26 cellular contexts compared by ENCODE assay signal in the genomic region with DNA sequence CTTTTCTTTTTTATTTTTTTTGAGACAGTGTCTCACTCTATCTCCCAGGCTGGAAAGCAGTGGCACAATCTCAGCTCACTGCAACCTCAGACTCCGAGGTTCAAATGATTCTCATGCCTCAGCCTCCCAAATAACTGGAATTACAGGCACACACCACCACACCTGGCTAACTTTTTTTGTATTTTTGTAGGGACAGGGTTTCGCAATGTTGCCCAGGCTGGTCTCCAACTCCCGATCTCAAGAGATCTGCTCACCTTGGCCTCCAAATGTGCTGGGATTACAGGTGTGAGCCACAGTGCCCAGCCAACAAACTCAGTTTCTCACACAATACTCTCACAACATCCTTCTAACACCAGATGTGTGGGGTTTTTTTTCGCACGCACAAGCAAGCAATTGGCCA. TPM values are rescaled to one million over a fixed set of nuclear protein-coding genes. Genes with fewer than 3 reads are reported as not detected.
DNase-seq lines count a peak whose midpoint lies in the region; ATAC-seq, FAIRE-seq and TF ChIP-seq lines count a peak whose summit lies in the region.
"Had no signal": no experiment of that assay in that cellular context is flagged by ENCODE, and none has a peak within 500 bp of the region (broad histone marks: within the 10 kb centered on the region; RNA-seq: fewer than 3 reads in every experiment).

No MANE protein-coding gene starts in this region.

- no peak overlapping the region for H3K4me3 Mint-ChIP-seq in natural killer cell
- H3K4me3 Mint-ChIP-seq in natural killer cell treated with Interleukin-12 subunit alpha and Interleukin-12 subunit beta and Interleukin-15 and Interleukin-18, amount 100 ng/mL, for 72 hours, result no peak overlapping the region
- no peak overlapping the region for H3K4me3 Mint-ChIP-seq in WTC11
- H3K4me3 Mint-ChIP-seq in progenitor cell of endocrine pancreas (ENCODE audit: low read depth), result no peak overlapping the region
- H3K4me3 Mint-ChIP-seq: GM23338, IgD-negative memory B cell had no signal

- FAIRE-seq in H1 (lab: Jason Lieb, UNC), result no peak
- FAIRE-seq: GM12878, HTR-8/SVneo had no signal

- TF ChIP-seq EP300 in H1 (IDR thresholded peaks at IDR 0.05; ENCODE audit: borderline replicate concordance in 1 of 2, low read depth in 2 of 2, low read length in 2 of 2), result no peak

- CTCF ChIA-PET in WTC11 (lab: Charles Lee), result no interaction called here
- CTCF ChIA-PET in H1 (lab: Charles Lee; ENCODE audit: partially characterized antibody), result interaction anchor here (0.6 to 1.8 kb wide), 2 partner anchors 58 to 603 kb away, joined by 3 to 4 read pairs; no protein-coding TSS in a partner anchor

- H3K4me1 ChIP-seq in H1 (replicated peaks in 1 of 4; ENCODE audit: control insufficient read depth in 3 of 4, insufficient read depth in 4 of 4, low read length in 3 of 4) (no peaks in the 10 kb centered on the region), trophoblast cell (ENCODE audit: control insufficient read depth in 1 of 2, insufficient read depth in 2 of 2, low read length in 2 of 2) (no peaks in the 10 kb centered on the region)
- H3K4me1 ChIP-seq: BLaER1, Caco-2 had no signal

- no peak overlapping the region for H2BK120ac ChIP-seq in H1 (replicated peaks; ENCODE audit: low read depth, low read length)
- no peak overlapping the region for H2BK120ac ChIP-seq in trophoblast cell (ENCODE audit: insufficient read depth, low read length, poor library complexity)

- H2BK15ac ChIP-seq in H1 (ENCODE audit: low read length), result no peak overlapping the region

- H4K8ac ChIP-seq in H1 (ENCODE audit: extremely low read depth, insufficient read depth, low read length) (no peak overlapping the region), trophoblast cell (ENCODE audit: low read depth, low read length) (no peak overlapping the region)

- no peak overlapping the region for H4K91ac ChIP-seq in H1 (replicated peaks; ENCODE audit: insufficient read length, low read length)
- H4K91ac ChIP-seq in trophoblast cell (ENCODE audit: low read depth, low read length), result no peak overlapping the region

- no peak overlapping the region for H3K9ac ChIP-seq in H1 (replicated peaks in 1 of 4; ENCODE audit: extremely low read depth in 1 of 4, low read depth in 3 of 4, low read length in 3 of 4)
- H3K9ac ChIP-seq in trophoblast cell (ENCODE audit: low read length), result no peak overlapping the region
- H3K9ac ChIP-seq: BLaER1 had no signal

- H4K12ac ChIP-seq in trophoblast cell (ENCODE audit: low read depth, low read length), result no peak overlapping the region

- H2BK5ac ChIP-seq in H1 (ENCODE audit: low read depth, low read length) (peak overlapping the region; percentile 18; the same call in 1 of the 2 replicates), trophoblast cell (ENCODE audit: low read depth, low read length, poor library complexity) (no peak overlapping the region)

- no peak overlapping the region for H3K56ac ChIP-seq in H1 (replicated peaks; ENCODE audit: insufficient read length, low read depth, low read length)

- H3K27me3 ChIP-seq in H1 (replicated peaks in 1 of 4; ENCODE audit: control insufficient read depth in 3 of 4, extremely low read depth in 1 of 4, insufficient read depth in 3 of 4, low read length in 3 of 4) (no peaks in the 10 kb centered on the region), trophoblast cell (ENCODE audit: insufficient read depth, low read length) (no peaks in the 10 kb centered on the region)
- H3K27me3 ChIP-seq: BLaER1 had no signal

- intact Hi-C loops in natural killer cell (cut with micrococcal nuclease), result no loop called here

- H3K36me3 ChIP-seq in H1 (ENCODE audit: control insufficient read depth in 2 of 4, insufficient read depth in 4 of 4, low read length in 3 of 4) (peaks cover 0 to 9% (median 0%) of the 10 kb centered on the region in 4 experiments; a peak in 3 of 8 replicates), trophoblast cell (ENCODE audit: control insufficient read depth in 1 of 2, insufficient read depth in 2 of 2, low read length in 2 of 2) (peaks cover 8 to 15% of the 10 kb centered on the region in 2 experiments)

- TF ChIP-seq RAD21 in H1 (IDR thresholded peaks at IDR 0.05 in 1 of 2, conservative IDR thresholded peaks at IDR 0.05 in 1 of 2; ENCODE audit: low read depth in 2 of 2, low read length in 2 of 2), result no peak

- H3K79me2 ChIP-seq in H1 (ENCODE audit: control insufficient read depth in 1 of 2, insufficient read depth in 2 of 2, low read length in 2 of 2) (peaks cover 20 to 76% of the 10 kb centered on the region in 2 experiments), trophoblast cell (ENCODE audit: control insufficient read depth, insufficient read depth, low read length, poor library complexity) (peaks cover 23% of the 10 kb centered on the region)

- WGBS in H1 (ENCODE audit: extremely low coverage in 1 of 2, insufficient coverage in 1 of 2, insufficient read length in 1 of 2, insufficient replicate concordance in 2 of 2, low coverage in 1 of 2, low lambda C conversion rate in 2 of 2, missing lambda C conversion rate in 1 of 2), 2 experiments, result 93% methylated on average over 5 of the region's 5 CpGs; no CpG with 5 or more reads in 1 of the 2 experiments
- WGBS in trophoblast cell (ENCODE audit: extremely low coverage, insufficient coverage, insufficient read length), result no CpG with 5 or more reads among the region's 5 CpGs

- H3K4me1 Mint-ChIP-seq in natural killer cell (peaks cover 28 to 46% of the 10 kb centered on the region in 2 donors), WTC11 (no peaks in the 10 kb centered on the region), progenitor cell of endocrine pancreas (ENCODE audit: low read depth) (no peaks in the 10 kb centered on the region)
- peaks cover 21 to 29% of the 10 kb centered on the region in 2 donors for H3K4me1 Mint-ChIP-seq in natural killer cell treated with Interleukin-12 subunit alpha and Interleukin-12 subunit beta and Interleukin-15 and Interleukin-18, amount 100 ng/mL, for 72 hours (ENCODE audit: low read depth in 2 of 2)
- H3K4me1 Mint-ChIP-seq: GM23338 had no signal

- H3K27me3 Mint-ChIP-seq in natural killer cell (ENCODE audit: low read depth in 2 of 2) (no peaks in the 10 kb centered on the region), WTC11 (ENCODE audit: low read depth) (no peaks in the 10 kb centered on the region), progenitor cell of endocrine pancreas (no peaks in the 10 kb centered on the region)
- no peaks in the 10 kb centered on the region for H3K27me3 Mint-ChIP-seq in natural killer cell treated with Interleukin-12 subunit alpha and Interleukin-12 subunit beta and Interleukin-15 and Interleukin-18, amount 100 ng/mL, for 72 hours
- H3K27me3 Mint-ChIP-seq: CD4-positive, alpha-beta memory T cell; IgD-negative memory B cell had no signal

- TF ChIP-seq POLR2A in H1 (IDR thresholded peaks at IDR 0.05; ENCODE audit: control extremely low read depth in 1 of 2, low read depth in 2 of 2, low read length in 2 of 2), result no peak

- peak overlapping the region; percentile 45 to 64 for H3K27ac Mint-ChIP-seq in natural killer cell
- no peak overlapping the region for H3K27ac Mint-ChIP-seq in natural killer cell treated with Interleukin-12 subunit alpha and Interleukin-12 subunit beta and Interleukin-15 and Interleukin-18, amount 100 ng/mL, for 72 hours
- peak overlapping the region; percentile 65; the same call in 1 of the 2 replicates for H3K27ac Mint-ChIP-seq in WTC11
- no peak overlapping the region for H3K27ac Mint-ChIP-seq in progenitor cell of endocrine pancreas
- H3K27ac Mint-ChIP-seq: GM23338, IgD-negative memory B cell had no signal

- H3K18ac ChIP-seq in H1 (ENCODE audit: extremely low read depth, low read length) (no peak overlapping the region), trophoblast cell (ENCODE audit: low read length) (no peak overlapping the region)

- no peak for TF ChIP-seq CTCF in natural killer cell (IDR thresholded peaks at IDR 0.05)
- TF ChIP-seq CTCF in WTC11 (IDR thresholded peaks at IDR 0.05), result no peak
- TF ChIP-seq CTCF in H1 (IDR thresholded peaks at IDR 0.05; ENCODE audit: control extremely low read depth in 1 of 3, insufficient read depth in 1 of 3, low read depth in 1 of 3, low read length in 3 of 3), result no peak
- no peak for TF ChIP-seq CTCF in progenitor cell of endocrine pancreas (IDR thresholded peaks at IDR 0.05; ENCODE audit: unreplicated experiment)

- peak in 1 of 3 donors; percentile 52 for ATAC-seq in natural killer cell
- no peak for ATAC-seq in natural killer cell treated with Interleukin-12 subunit alpha and Interleukin-12 subunit beta and Interleukin-15 and Interleukin-18, amount 100 ng/mL, for 72 hours
- ATAC-seq in WTC11, result no peak
- ATAC-seq in GM21367 (IDR thresholded peaks at IDR 0.05; ENCODE audit: unreplicated experiment), result no peak
- ATAC-seq: GM12878, GM23338 had no signal

- H2AFZ ChIP-seq in H1 (ENCODE audit: low read length) (no peak overlapping the region), trophoblast cell (ENCODE audit: insufficient read depth, low read length, poor library complexity) (no peak overlapping the region)
- H2AFZ ChIP-seq: GM23338 had no signal

- H2BK12ac ChIP-seq in H1 (ENCODE audit: low read depth, low read length) (no peak overlapping the region), trophoblast cell (ENCODE audit: low read length) (no peak overlapping the region)

- H2BK20ac ChIP-seq in H1 (ENCODE audit: low read length), result no peak overlapping the region

- H3K23ac ChIP-seq in H1 (ENCODE audit: insufficient read length), result no peak overlapping the region
- H3K23ac ChIP-seq in trophoblast cell (ENCODE audit: low read length), result no peak overlapping the region

- no peaks in the 10 kb centered on the region for H3K36me3 Mint-ChIP-seq in natural killer cell
- H3K36me3 Mint-ChIP-seq in natural killer cell treated with Interleukin-12 subunit alpha and Interleukin-12 subunit beta and Interleukin-15 and Interleukin-18, amount 100 ng/mL, for 72 hours, result no peaks in the 10 kb centered on the region
- peaks cover 12% of the 10 kb centered on the region for H3K36me3 Mint-ChIP-seq in WTC11
- H3K36me3 Mint-ChIP-seq in progenitor cell of endocrine pancreas (ENCODE audit: insufficient read depth), result peaks cover 7% of the 10 kb centered on the region

- H4K20me1 ChIP-seq in H1 (replicated peaks in 1 of 2; ENCODE audit: control insufficient read depth in 1 of 2, insufficient read depth in 2 of 2, low read length in 2 of 2), result peaks cover 4 to 18% of the 10 kb centered on the region in 2 experiments

- no peak overlapping the region for H3K4me3 ChIP-seq in H1 (ENCODE audit: extremely low read depth in 1 of 4, insufficient read depth in 2 of 4, low read depth in 3 of 4, low read length in 4 of 4)
- H3K4me3 ChIP-seq in trophoblast cell (ENCODE audit: low read depth, low read length), result no peak overlapping the region
- H3K4me3 ChIP-seq: BLaER1, GM12878, GM23338 had no signal

- H3K79me1 ChIP-seq in H1 (ENCODE audit: low read depth, low read length) (peaks cover 15% of the 10 kb centered on the region), trophoblast cell (ENCODE audit: low read length) (no peaks in the 10 kb centered on the region)

- H3K27ac ChIP-seq in H1 (ENCODE audit: low read depth, low read length) (no peak overlapping the region), trophoblast cell (ENCODE audit: low read depth, low read length) (no peak overlapping the region)
- H3K27ac ChIP-seq: BLaER1 had no signal

- H4K5ac ChIP-seq in H1 (ENCODE audit: insufficient read length, low read depth, low read length), result no peak overlapping the region

- H3K4me2 ChIP-seq in H1 (ENCODE audit: insufficient read depth in 1 of 2, low read depth in 2 of 2, low read length in 2 of 2) (no peak overlapping the region), trophoblast cell (ENCODE audit: low read length) (no peak overlapping the region)
- H3K4me2 ChIP-seq: BLaER1, GM23338 had no signal

- no peaks in the 10 kb centered on the region for H3K9me3 ChIP-seq in H1 (ENCODE audit: insufficient read depth in 2 of 2, low read depth in 1 of 2, low read length in 1 of 2)
- H3K9me3 ChIP-seq in trophoblast cell (ENCODE audit: insufficient read depth, low read depth, low read length), result no peaks in the 10 kb centered on the region
- H3K9me3 ChIP-seq: Caco-2 had no signal

- H3K9me3 Mint-ChIP-seq in natural killer cell (no peaks in the 10 kb centered on the region), WTC11 (no peaks in the 10 kb centered on the region), progenitor cell of endocrine pancreas (ENCODE audit: low read depth) (no peaks in the 10 kb centered on the region)
- no peaks in the 10 kb centered on the region for H3K9me3 Mint-ChIP-seq in natural killer cell treated with Interleukin-12 subunit alpha and Interleukin-12 subunit beta and Interleukin-15 and Interleukin-18, amount 100 ng/mL, for 72 hours
- H3K9me3 Mint-ChIP-seq: CD4-positive, alpha-beta memory T cell; GM23338; IgD-negative memory B cell had no signal

- H3K23me2 ChIP-seq in H1 (ENCODE audit: low read depth, low read length), result no peaks in the 10 kb centered on the region

- H3K14ac ChIP-seq in H1 (ENCODE audit: insufficient read length) (no peak overlapping the region), trophoblast cell (ENCODE audit: low read length) (no peak overlapping the region)

- no peak overlapping the region for H2AK5ac ChIP-seq in H1 (ENCODE audit: low read depth, low read length)
- no peak overlapping the region for H2AK5ac ChIP-seq in trophoblast cell (ENCODE audit: low read length)

- DNase-seq in natural killer cell (no peak), WTC11 (ENCODE audit: low spot score) (no peak), H1 (ENCODE audit: low read depth in 1 of 2, low spot score in 2 of 2) (no peak), trophoblast cell (peak; percentile 15 to 68), progenitor cell of endocrine pancreas (ENCODE audit: low spot score, unreplicated experiment) (no peak)
- DNase-seq in natural killer cell treated with Interleukin-12 subunit alpha and Interleukin-12 subunit beta and Interleukin-15 and Interleukin-18, amount 100 ng/mL, for 72 hours (ENCODE audit: low spot score), result no peak
- no peak for DNase-seq in effector CD4-positive, alpha-beta T cell
- DNase-seq: ACHN; Caco-2; CD4-positive, alpha-beta memory T cell; DMS 273 treated with DMSO at 0.1 percent for 48 hours; DMS79 treated with DMSO at 0.1 percent for 48 hours; HCEC 1CT; Kasumi-1; NCI-H1694; NCI-H2081; NCI-H2171; NCI-H526; OCI-M1; Right ventricle myocardium superior had no signal

- no peak overlapping the region for H3K4ac ChIP-seq in H1 (replicated peaks; ENCODE audit: insufficient read length, low read depth, low read length)
- peak overlapping the region; percentile 11 for H3K4ac ChIP-seq in trophoblast cell (ENCODE audit: low read depth, low read length)

- POLR2A ChIA-PET in WTC11 (lab: Charles Lee), result no interaction called here
- POLR2A ChIA-PET in H1 (lab: Charles Lee; ENCODE audit: partially characterized antibody), result no interaction called here

RNA-seq across cellular contexts. Expression of a gene that starts 22.1 kb away (rescaled TPM):
- 10 to 100 TPM; 87.5 to 98.1 (median 90.8) TPM for total RNA-seq in natural killer cell
- 10 to 100 TPM; 39.7 to 40.4 TPM for total RNA-seq in natural killer cell treated with Interleukin-12 subunit alpha and Interleukin-12 subunit beta and Interleukin-15 and Interleukin-18, amount 100 ng/mL, for 72 hours
- 53.2 to 58.1 TPM (median 55.3 TPM) in 3 replicates for total RNA-seq in WTC11 (2021)
- total RNA-seq in H1 (2021; fragmentation: NEBNext Ultra II Directional; extraction: Animal tissue kit (Norgen Biotek cat#: 25700)), result 61.4 and 63.7 TPM in 2 replicates
- 12.0 and 12.7 TPM in 2 replicates for polyA plus RNA-seq in H1 (2011; rRNA removed)
- polyA plus RNA-seq in H1 (2011; cell fraction: cytosol; rRNA removed), result 12.8 TPM
- polyA plus RNA-seq in H1 (2011; cell fraction: nucleus; rRNA removed), result 28.4 TPM
- polyA plus RNA-seq in H1 (2012, experiment 1 of 2), result 11.5 to 28.2 TPM (median 19.3 TPM) in 4 replicates
- polyA plus RNA-seq in H1 (2012, experiment 2 of 2), result 0.92 TPM
- 28.4 TPM for polyA plus RNA-seq in H1 (2013, experiment 1 of 2)
- polyA plus RNA-seq in H1 (2013, experiment 2 of 2), result 26.1 TPM
- polyA minus RNA-seq in H1 (2011; rRNA and poly(A)+ RNA removed), result 73.3 and 98.7 TPM in 2 replicates
- 44.0 TPM for polyA minus RNA-seq in H1 (2011; cell fraction: cytosol; rRNA and poly(A)+ RNA removed)
- polyA minus RNA-seq in H1 (2011; cell fraction: nucleus; rRNA and poly(A)+ RNA removed), result 73.7 TPM
- polyA plus RNA-seq in trophoblast cell (2013), result 66.8 and 66.9 TPM in 2 replicates
- total RNA-seq in progenitor cell of endocrine pancreas, result 91.8 and 101 TPM in 2 replicates

Comparison
In these comparisons a context has a peak if more than half of its experiments do, and no peak if none do; other contexts are left out.
1. H3K27ac Mint-ChIP-seq: peak in natural killer cell (2 of 2) and WTC11 (single experiment); none in natural killer cell treated with Interleukin-12 subunit alpha and Interleukin-12 subunit beta and Interleukin-15 and Interleukin-18, amount 100 ng/mL, for 72 hours (0 of 2) and progenitor cell of endocrine pancreas (single experiment).
2. DNase-seq: peak in trophoblast cell (2 of 2); none in natural killer cell (single experiment), natural killer cell treated with Interleukin-12 subunit alpha and Interleukin-12 subunit beta and Interleukin-15 and Interleukin-18, amount 100 ng/mL, for 72 hours (single experiment), WTC11 (single experiment), H1 (0 of 2), progenitor cell of endocrine pancreas (single experiment) and effector CD4-positive, alpha-beta T cell (single experiment).